In the genomic region with DNA sequence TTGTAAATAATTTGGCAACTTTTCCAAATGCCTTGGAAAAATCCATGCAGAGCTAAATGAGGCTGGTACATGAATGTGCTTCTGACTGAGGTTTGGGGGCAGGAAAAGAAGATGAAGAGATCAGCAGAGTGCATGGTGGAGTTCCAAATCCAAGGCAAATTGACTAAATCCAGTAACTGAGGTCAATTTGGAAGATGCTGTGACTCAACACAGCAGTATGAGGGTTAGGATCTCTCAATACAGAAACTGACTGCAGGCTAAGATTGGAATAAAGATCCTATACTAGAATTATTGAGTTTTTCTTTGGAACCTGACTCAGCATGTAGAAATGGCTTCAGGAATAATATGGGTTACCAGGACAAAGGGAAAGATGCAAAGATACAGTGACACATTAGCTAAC, we compare ENCODE assay signal across 16 cellular contexts.
A peak's percentile ranks its signal among the peaks of the same experiment; 100 is the strongest.
DNase-seq lines count a peak whose midpoint lies in the region; ATAC-seq and TF ChIP-seq lines count a peak whose summit lies in the region.
"Had no signal": no experiment of that assay in that cellular context is flagged by ENCODE, and none has a peak within 500 bp of the region (broad histone marks: within the 10 kb centered on the region; RNA-seq: fewer than 3 reads in every experiment).

No MANE protein-coding gene starts in this region.

- TF ChIP-seq EP300 in SK-N-SH (IDR thresholded peaks at IDR 0.05; ENCODE audit: borderline replicate concordance in 1 of 2, low read depth in 1 of 2, low read length in 1 of 2): no peak

- H4K20me1 ChIP-seq in SK-N-SH (ENCODE audit: insufficient read depth): no peaks in the 10 kb centered on the region
- H4K20me1 ChIP-seq: BLaER1 had no signal

- no peaks in the 10 kb centered on the region for H3K9me3 Mint-ChIP-seq in WTC11
- H3K9me3 Mint-ChIP-seq: H9 had no signal

- peak overlapping the region; percentile 40 for H2BK12ac ChIP-seq in trophoblast cell (ENCODE audit: low read length)

- no peak overlapping the region for H2BK5ac ChIP-seq in trophoblast cell (ENCODE audit: low read depth, low read length, poor library complexity)

- no peak overlapping the region for H2AFZ ChIP-seq in SK-N-SH (ENCODE audit: low read depth)
- H2AFZ ChIP-seq in trophoblast cell (ENCODE audit: insufficient read depth, low read length, poor library complexity): no peak overlapping the region

- no peak for TF ChIP-seq POLR2A in thyroid gland (IDR thresholded peaks at IDR 0.05)

- H3K79me2 ChIP-seq in SK-N-SH (ENCODE audit: insufficient read depth) (no peaks in the 10 kb centered on the region), trophoblast cell (ENCODE audit: control insufficient read depth, insufficient read depth, low read length, poor library complexity) (no peaks in the 10 kb centered on the region)

- intact Hi-C loops in thyroid gland (cut with DNase I): no loop called here

- no peak overlapping the region for H3K4me2 ChIP-seq in SK-N-SH
- no peak overlapping the region for H3K4me2 ChIP-seq in trophoblast cell (ENCODE audit: low read length)
- H3K4me2 ChIP-seq: BLaER1 had no signal

- H3K4me3 ChIP-seq in SK-N-SH (ENCODE audit: low read depth in 2 of 2, low read length in 1 of 2) (no peak overlapping the region), RWPE2 (ENCODE audit: severe bottlenecking) (no peak overlapping the region), trophoblast cell (ENCODE audit: low read depth, low read length) (no peak overlapping the region), thyroid gland (replicated peaks in 1 of 3) (no peak overlapping the region)
- H3K4me3 ChIP-seq: BLaER1, K562 had no signal

- H4K8ac ChIP-seq in trophoblast cell (ENCODE audit: low read depth, low read length): no peak overlapping the region

- no peaks in the 10 kb centered on the region for H3K36me3 Mint-ChIP-seq in WTC11
- H3K36me3 Mint-ChIP-seq: CD8-positive, alpha-beta memory T cell had no signal

- H3K79me1 ChIP-seq in trophoblast cell (ENCODE audit: low read length): peaks cover 3% of the 10 kb centered on the region

- TF ChIP-seq RAD21 in SK-N-SH (IDR thresholded peaks at IDR 0.05; ENCODE audit: low read length): no peak

- H3K36me3 ChIP-seq in SK-N-SH (replicated peaks in 1 of 2; ENCODE audit: control insufficient read depth in 1 of 2, insufficient read depth in 2 of 2, low read length in 1 of 2): no peaks in the 10 kb centered on the region
- H3K36me3 ChIP-seq in RWPE2 (ENCODE audit: low read depth): no peaks in the 10 kb centered on the region
- H3K36me3 ChIP-seq in trophoblast cell (ENCODE audit: control insufficient read depth in 1 of 2, insufficient read depth in 2 of 2, low read length in 2 of 2): no peaks in the 10 kb centered on the region
- no peaks in the 10 kb centered on the region for H3K36me3 ChIP-seq in thyroid gland
- H3K36me3 ChIP-seq: BLaER1 had no signal

- no peak overlapping the region for H3K9ac ChIP-seq in SK-N-SH
- H3K9ac ChIP-seq in trophoblast cell (ENCODE audit: low read length): no peak overlapping the region
- H3K9ac ChIP-seq: BLaER1 had no signal

- H3K18ac ChIP-seq in trophoblast cell (ENCODE audit: low read length): no peak overlapping the region

- no peak overlapping the region for H3K27ac Mint-ChIP-seq in WTC11
- H3K27ac Mint-ChIP-seq: CD8-positive, alpha-beta memory T cell; H9 had no signal

- H3K4me1 ChIP-seq in SK-N-SH (ENCODE audit: control insufficient read depth in 1 of 2, insufficient read depth in 2 of 2, low read depth in 1 of 2, low read length in 1 of 2) (peaks cover 4 to 31% of the 10 kb centered on the region in 2 experiments), RWPE2 (ENCODE audit: insufficient read depth, poor library complexity, severe bottlenecking) (peaks cover 37% of the 10 kb centered on the region), trophoblast cell (ENCODE audit: control insufficient read depth in 1 of 2, insufficient read depth in 2 of 2, low read length in 2 of 2) (peaks cover 3 to 6% of the 10 kb centered on the region in 2 experiments), thyroid gland (no peaks in the 10 kb centered on the region)
- H3K4me1 ChIP-seq: BLaER1 had no signal

- H3K14ac ChIP-seq in trophoblast cell (ENCODE audit: low read length): no peak overlapping the region

- TF ChIP-seq CTCF in SK-N-SH (IDR thresholded peaks at IDR 0.05): no peak
- no peak for TF ChIP-seq CTCF in RWPE2 (IDR thresholded peaks at IDR 0.05; ENCODE audit: poor library complexity, severe bottlenecking)
- TF ChIP-seq CTCF in thyroid gland (IDR thresholded peaks at IDR 0.05): no peak
- TF ChIP-seq CTCF in WTC11 (IDR thresholded peaks at IDR 0.05): no peak

- ATAC-seq in SK-N-SH treated with all-trans-retinoic acid at 6 μM for 48 hours: no peak
- no peak for ATAC-seq in RWPE2 (ENCODE audit: low read depth)
- no peak for ATAC-seq in WTC11
- ATAC-seq: K562 had no signal

- DNase-seq in SK-N-SH (no peak), RWPE2 (ENCODE audit: low spot score) (no peak), trophoblast cell (peak in 1 of 2 donors; percentile 49), thyroid gland (no peak), middle frontal gyrus (ENCODE audit: extremely low spot score, low spot score) (no peak), WTC11 (ENCODE audit: low spot score) (no peak)
- DNase-seq: AML-193; CD8-positive, alpha-beta memory T cell; DMS53; GOT3; H9 had no signal

- H3K4me3 Mint-ChIP-seq in WTC11: no peak overlapping the region
- H3K4me3 Mint-ChIP-seq: CD8-positive, alpha-beta memory T cell; H9 had no signal

- no peak overlapping the region for H4K91ac ChIP-seq in trophoblast cell (ENCODE audit: low read depth, low read length)

- POLR2A ChIA-PET in SK-N-SH (lab: Yijun Ruan, JAX) (no interaction called here), WTC11 (lab: Charles Lee) (no interaction called here)

- H3K23ac ChIP-seq in trophoblast cell (ENCODE audit: low read length): no peak overlapping the region

- H3K4ac ChIP-seq in trophoblast cell (ENCODE audit: low read depth, low read length): no peak overlapping the region

- H3K27ac ChIP-seq in SK-N-SH (ENCODE audit: low read depth in 2 of 2, low read length in 1 of 2): peak overlapping the region in 1 of 2 experiments; percentile 83; a peak in 2 of 4 replicates
- H3K27ac ChIP-seq in RWPE2 (ENCODE audit: poor library complexity, severe bottlenecking): peak overlapping the region; percentile 85
- no peak overlapping the region for H3K27ac ChIP-seq in trophoblast cell (ENCODE audit: low read depth, low read length)
- H3K27ac ChIP-seq in thyroid gland: no peak overlapping the region
- H3K27ac ChIP-seq: 22Rv1, BLaER1, HL-60 had no signal

- H3K27me3 Mint-ChIP-seq in WTC11 (ENCODE audit: low read depth): no peaks in the 10 kb centered on the region
- H3K27me3 Mint-ChIP-seq: CD8-positive, alpha-beta memory T cell had no signal

- no peak overlapping the region for H2BK120ac ChIP-seq in trophoblast cell (ENCODE audit: insufficient read depth, low read length, poor library complexity)

- peaks cover 12% of the 10 kb centered on the region for H3K4me1 Mint-ChIP-seq in WTC11
- H3K4me1 Mint-ChIP-seq: CD8-positive, alpha-beta memory T cell had no signal

- peaks cover 47% of the 10 kb centered on the region for H3F3A ChIP-seq in SK-N-SH (replicated peaks; ENCODE audit: insufficient read depth)

- H3K27me3 ChIP-seq in SK-N-SH (ENCODE audit: insufficient read depth) (no peaks in the 10 kb centered on the region), RWPE2 (ENCODE audit: insufficient read depth, poor library complexity, severe bottlenecking) (no peaks in the 10 kb centered on the region), trophoblast cell (ENCODE audit: insufficient read depth, low read length) (no peaks in the 10 kb centered on the region), thyroid gland (no peaks in the 10 kb centered on the region)
- H3K27me3 ChIP-seq: BLaER1 had no signal

- H3K9me2 ChIP-seq in SK-N-SH: no peaks in the 10 kb centered on the region

- H3K9me3 ChIP-seq in SK-N-SH (no peaks in the 10 kb centered on the region), RWPE2 (ENCODE audit: severe bottlenecking) (no peaks in the 10 kb centered on the region), trophoblast cell (ENCODE audit: insufficient read depth, low read depth, low read length) (no peaks in the 10 kb centered on the region), thyroid gland (no peaks in the 10 kb centered on the region)
- H3K9me3 ChIP-seq: BLaER1 had no signal

- H4K12ac ChIP-seq in trophoblast cell (ENCODE audit: low read depth, low read length): no peak overlapping the region

- H2AK5ac ChIP-seq in trophoblast cell (ENCODE audit: low read length): no peak overlapping the region

- CTCF ChIA-PET in SK-N-SH (lab: Yijun Ruan, JAX) (no interaction called here), WTC11 (lab: Charles Lee) (interaction anchor here (1.3 kb wide), 1 partner anchor 11 kb away, joined by 7 read pairs; no protein-coding TSS in a partner anchor)

TF ChIP-seq in SK-N-SH, 30 proteins besides CTCF, POLR2A, EP300 and RAD21 (continues in another document):
- TF ChIP-seq FOXJ3 (CRISPR knock-in tag; IDR thresholded peaks at IDR 0.05): no peak

TF ChIP-seq in SK-N-SH treated with all-trans-retinoic acid at 6 μM for 48 hours, 23 proteins besides CTCF, POLR2A, EP300 and RAD21 (continues in another document):
- no peak for TF ChIP-seq ZNF70 (CRISPR knock-in tag; IDR thresholded peaks at IDR 0.05)
- TF ChIP-seq RARB (CRISPR knock-in tag; IDR thresholded peaks at IDR 0.05): no peak

TF ChIP-seq in WTC11, 78 proteins besides CTCF, POLR2A, EP300 and RAD21:
- TF ChIP-seq EMX1 (CRISPR knock-in tag; IDR thresholded peaks at IDR 0.05) (no peak), MYBL2 (CRISPR knock-in tag; IDR thresholded peaks at IDR 0.05) (no peak), SP1 (CRISPR knock-in tag; conservative IDR thresholded peaks at IDR 0.05) (no peak), TEAD4 (CRISPR knock-in tag; IDR thresholded peaks at IDR 0.05) (no peak)
- TF ChIP-seq, protein P1, sequence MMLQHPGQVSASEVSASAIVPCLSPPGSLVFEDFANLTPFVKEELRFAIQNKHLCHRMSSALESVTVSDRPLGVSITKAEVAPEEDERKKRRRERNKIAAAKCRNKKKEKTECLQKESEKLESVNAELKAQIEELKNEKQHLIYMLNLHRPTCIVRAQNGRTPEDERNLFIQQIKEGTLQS (CRISPR knock-in tag; conservative IDR thresholded peaks at IDR 0.05): no peak
- TF ChIP-seq, protein P2, sequence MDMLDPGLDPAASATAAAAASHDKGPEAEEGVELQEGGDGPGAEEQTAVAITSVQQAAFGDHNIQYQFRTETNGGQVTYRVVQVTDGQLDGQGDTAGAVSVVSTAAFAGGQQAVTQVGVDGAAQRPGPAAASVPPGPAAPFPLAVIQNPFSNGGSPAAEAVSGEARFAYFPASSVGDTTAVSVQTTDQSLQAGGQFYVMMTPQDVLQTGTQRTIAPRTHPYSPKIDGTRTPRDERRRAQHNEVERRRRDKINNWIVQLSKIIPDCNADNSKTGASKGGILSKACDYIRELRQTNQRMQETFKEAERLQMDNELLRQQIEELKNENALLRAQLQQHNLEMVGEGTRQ (CRISPR knock-in tag; IDR thresholded peaks at IDR 0.05): no peak
